ENCODE assay signal across 8 cellular contexts in the genomic region with DNA sequence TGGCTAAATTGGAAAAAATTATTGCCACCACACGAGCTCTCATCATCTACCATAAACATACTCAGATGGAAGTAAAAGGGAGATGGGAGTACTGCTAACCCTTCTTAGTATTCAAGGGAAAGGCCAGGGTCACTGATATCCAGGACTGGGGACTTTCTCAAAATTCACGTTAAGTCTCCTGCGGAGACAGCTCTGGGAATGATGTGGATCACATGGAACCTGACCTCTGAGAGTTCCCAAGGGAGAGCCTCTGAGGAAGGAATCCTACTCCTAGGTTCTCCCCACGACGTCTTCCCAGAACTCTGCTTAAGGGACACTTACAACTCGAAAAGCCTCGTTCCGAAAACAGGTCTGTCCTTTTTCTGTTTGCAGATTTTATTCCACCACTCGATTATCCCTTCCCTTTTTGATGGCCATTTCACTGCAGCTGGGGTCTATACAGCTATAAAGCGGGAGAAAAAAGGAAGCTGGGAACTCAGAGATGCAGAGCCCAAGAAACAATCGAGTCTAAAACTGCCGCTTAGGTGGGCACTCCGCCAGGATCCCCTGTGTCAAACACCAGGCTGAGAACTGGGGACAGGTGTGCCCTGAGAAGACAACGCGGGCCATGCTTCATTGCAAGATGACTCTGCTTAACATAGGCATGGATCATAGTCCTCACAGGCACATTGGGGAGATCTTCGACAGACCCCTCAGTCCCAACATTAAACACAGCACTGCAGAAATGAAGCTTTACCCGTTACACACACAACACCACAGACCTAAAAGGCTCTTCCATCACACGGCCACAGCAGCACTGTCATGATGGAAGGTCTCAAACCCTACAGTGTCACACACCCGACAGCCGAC. TPM values are rescaled to one million over a fixed set of nuclear protein-coding genes. Genes with fewer than 3 reads are reported as not detected.
DNase-seq lines count a peak whose midpoint lies in the region; ATAC-seq and TF ChIP-seq lines count a peak whose summit lies in the region.

No MANE protein-coding gene starts in this region.

- peaks cover 48% of the 10 kb centered on the region for H3K9me3 Mint-ChIP-seq in T-helper 2 cell treated with Interferon-gamma antibody and Interleukin-4, amounts not matched to agents 5 μg/mL and 100 μg/mL, for 36 hours
- H3K9me3 Mint-ChIP-seq in stimulated activated naive B cell treated with anti-CD40 and anti-IgM and Interleukin-4, amounts not matched to agents 10 μg/mL and 1 μg/mL and 100 μg/mL, for 72 hours = peaks cover 9 to 11% of the 10 kb centered on the region in 2 donors

- in situ Hi-C loops in astrocyte of the spinal cord (cut with HindIII; ENCODE audit: low sequenced_read_pairs) = no loop called here

- ATAC-seq in stimulated activated naive B cell treated with anti-CD40 and anti-IgM and Interleukin-4, amounts not matched to agents 10 μg/mL and 1 μg/mL and 100 μg/mL, for 72 hours (replicated peaks) = peak in 1 of 2 donors; percentile 64
- no peak for ATAC-seq in HG03354 (IDR thresholded peaks at IDR 0.05; ENCODE audit: poor library complexity, severe bottlenecking, unreplicated experiment)

- H3K4me1 Mint-ChIP-seq in T-helper 2 cell treated with Interferon-gamma antibody and Interleukin-4, amounts not matched to agents 5 μg/mL and 100 μg/mL, for 36 hours (ENCODE audit: low read depth) = peaks cover 16% of the 10 kb centered on the region
- H3K4me1 Mint-ChIP-seq in stimulated activated naive B cell treated with anti-CD40 and anti-IgM and Interleukin-4, amounts not matched to agents 10 μg/mL and 1 μg/mL and 100 μg/mL, for 72 hours = peaks cover 31 to 35% of the 10 kb centered on the region in 2 donors

- H3K4me3 ChIP-seq in MG63 (peak overlapping the region; percentile 75), astrocyte of the spinal cord (ENCODE audit: low read depth, low read length) (peak overlapping the region; percentile 98)

- no peak for DNase-seq in T-helper 2 cell treated with Interferon-gamma antibody and Interleukin-4, amounts not matched to agents 5 μg/mL and 100 μg/mL, for 36 hours (ENCODE audit: low spot score)
- DNase-seq in T-helper 2 cell (no peak), MG63 (no peak), astrocyte of the spinal cord (ENCODE audit: low read depth, low spot score) (peak; percentile 19), iris pigment epithelial cell (ENCODE audit: low read depth) (peak; percentile 20), MV-4-11 (lab: John Stamatoyannopoulos, UW) (no peak)
- no peak for DNase-seq in stimulated activated naive B cell treated with anti-CD40 and anti-IgM and Interleukin-4, amounts not matched to agents 10 μg/mL and 1 μg/mL and 100 μg/mL, for 72 hours

- no peaks in the 10 kb centered on the region for H3K27me3 ChIP-seq in MG63

- peaks cover 29% of the 10 kb centered on the region for H3K36me3 ChIP-seq in MG63

- H3K27ac Mint-ChIP-seq in T-helper 2 cell treated with Interferon-gamma antibody and Interleukin-4, amounts not matched to agents 5 μg/mL and 100 μg/mL, for 36 hours = peak overlapping the region; percentile 92
- peak overlapping the region; percentile 98 for H3K27ac Mint-ChIP-seq in stimulated activated naive B cell treated with anti-CD40 and anti-IgM and Interleukin-4, amounts not matched to agents 10 μg/mL and 1 μg/mL and 100 μg/mL, for 72 hours

- H3K9me3 ChIP-seq in MG63 = peaks cover 41% of the 10 kb centered on the region

- H3K4me3 Mint-ChIP-seq in T-helper 2 cell treated with Interferon-gamma antibody and Interleukin-4, amounts not matched to agents 5 μg/mL and 100 μg/mL, for 36 hours = peak overlapping the region; percentile 98
- H3K4me3 Mint-ChIP-seq in stimulated activated naive B cell treated with anti-CD40 and anti-IgM and Interleukin-4, amounts not matched to agents 10 μg/mL and 1 μg/mL and 100 μg/mL, for 72 hours = peak overlapping the region; percentile 98 to 99

- H3K36me3 Mint-ChIP-seq in T-helper 2 cell treated with Interferon-gamma antibody and Interleukin-4, amounts not matched to agents 5 μg/mL and 100 μg/mL, for 36 hours (ENCODE audit: low read depth) = peaks cover 63% of the 10 kb centered on the region
- peaks cover 57 to 73% of the 10 kb centered on the region in 2 donors for H3K36me3 Mint-ChIP-seq in stimulated activated naive B cell treated with anti-CD40 and anti-IgM and Interleukin-4, amounts not matched to agents 10 μg/mL and 1 μg/mL and 100 μg/mL, for 72 hours

- no peaks in the 10 kb centered on the region for H3K27me3 Mint-ChIP-seq in T-helper 2 cell treated with Interferon-gamma antibody and Interleukin-4, amounts not matched to agents 5 μg/mL and 100 μg/mL, for 36 hours (ENCODE audit: low read depth)
- H3K27me3 Mint-ChIP-seq in stimulated activated naive B cell treated with anti-CD40 and anti-IgM and Interleukin-4, amounts not matched to agents 10 μg/mL and 1 μg/mL and 100 μg/mL, for 72 hours = no peaks in the 10 kb centered on the region

- no peak for TF ChIP-seq CTCF in astrocyte of the spinal cord (IDR thresholded peaks at IDR 0.05; ENCODE audit: low read depth, low read length)

RNA-seq across cellular contexts. Expression of a gene that starts 0.8 kb away (rescaled TPM):
- 1.8 and 5.6 TPM in 2 replicates for total RNA-seq in MG63 (2014; rRNA removed; shearing (Covaris generic); ENCODE audit: low replicate concordance)

RNA-seq across cellular contexts. Expression of a gene that starts 20.0 kb away (rescaled TPM):
- total RNA-seq in MG63 (2014; rRNA removed; shearing (Covaris generic); ENCODE audit: low replicate concordance) = 1.3 and 52.2 TPM in 2 replicates

Comparison
In these comparisons a context has a peak if more than half of its experiments do, and no peak if none do; other contexts are left out.
1. DNase-seq: peak in astrocyte of the spinal cord (single experiment) and iris pigment epithelial cell (single experiment); none in T-helper 2 cell treated with Interferon-gamma antibody and Interleukin-4, amounts not matched to agents 5 μg/mL and 100 μg/mL, for 36 hours (single experiment), T-helper 2 cell (0 of 5), MG63 (single experiment), stimulated activated naive B cell treated with anti-CD40 and anti-IgM and Interleukin-4, amounts not matched to agents 10 μg/mL and 1 μg/mL and 100 μg/mL, for 72 hours (single experiment) and MV-4-11 (single experiment).